ENCODE assay signal across 9 cellular contexts in genomic region chr11:15276616-15277015, GRCh38.
DNase-seq lines count a peak whose midpoint lies in the region; ATAC-seq and TF ChIP-seq lines count a peak whose summit lies in the region.
"Had no signal": no experiment of that assay in that cellular context is flagged by ENCODE, and none has a peak within 500 bp of the region (broad histone marks: within the 10 kb centered on the region; RNA-seq: fewer than 3 reads in every experiment).

No MANE protein-coding gene starts in this region.

- 64% methylated on average over 3 of the region's 3 CpGs for WGBS in mammary epithelial cell (ENCODE audit: low coverage, missing lambda C conversion rate)
- 44 to 61% methylated on average over 2 to 3 of the region's 3 CpGs for WGBS in endodermal cell (ENCODE audit: insufficient coverage in 1 of 2, insufficient read length in 1 of 2), 2 experiments
- WGBS in tibial nerve, 2 donors: 9 to 18% methylated on average over 3 of the region's 3 CpGs

- POLR2A ChIA-PET in MCF 10A (lab: Yijun Ruan, JAX): no interaction called here

- ATAC-seq in HG03442 (IDR thresholded peaks at IDR 0.05; ENCODE audit: unreplicated experiment): no peak
- no peak for ATAC-seq in GM21526 (IDR thresholded peaks at IDR 0.05; ENCODE audit: low FRiP score, unreplicated experiment)

- H3K27ac ChIP-seq in mammary epithelial cell (ENCODE audit: insufficient read depth, low read depth, low read length) (no peak overlapping the region), endodermal cell (ENCODE audit: low read depth, low read length) (no peak overlapping the region), tibial nerve (peak overlapping the region in 2 of 4 donors; percentile 41 to 42)

- H4K20me1 ChIP-seq in mammary epithelial cell (ENCODE audit: insufficient read depth, low read length): no peaks in the 10 kb centered on the region

- H3K4me3 ChIP-seq in mammary epithelial cell (replicated peaks in 1 of 3; ENCODE audit: insufficient read depth in 1 of 3, low read depth in 2 of 3, low read length in 3 of 3): no peak overlapping the region
- no peak overlapping the region for H3K4me3 ChIP-seq in endodermal cell (ENCODE audit: low read length)
- H3K4me3 ChIP-seq in tibial nerve: no peak overlapping the region

- H3K9me3 Mint-ChIP-seq in MCF 10A (ENCODE audit: unreplicated experiment) (no peaks in the 10 kb centered on the region), endodermal cell (no peaks in the 10 kb centered on the region)

- no TSS peak for BruUV-seq in MCF 10A (replicated peaks; lab: Mats Ljungman, UMichigan)
- no TSS peak for BruUV-seq in mammary epithelial cell (replicated peaks; lab: Mats Ljungman, UMichigan)

- no peaks in the 10 kb centered on the region for H3K36me3 Mint-ChIP-seq in MCF 10A (ENCODE audit: insufficient read depth, unreplicated experiment)
- no peaks in the 10 kb centered on the region for H3K36me3 Mint-ChIP-seq in endodermal cell (ENCODE audit: low read depth)
- H3K36me3 Mint-ChIP-seq: CD8-positive, alpha-beta memory T cell had no signal

- H3K4me1 Mint-ChIP-seq in MCF 10A (ENCODE audit: insufficient read depth, unreplicated experiment): peaks cover 7% of the 10 kb centered on the region
- H3K4me1 Mint-ChIP-seq in endodermal cell: peaks cover 16% of the 10 kb centered on the region
- H3K4me1 Mint-ChIP-seq: CD8-positive, alpha-beta memory T cell had no signal

- H3K4me1 ChIP-seq in mammary epithelial cell (ENCODE audit: insufficient read depth, low read length): no peaks in the 10 kb centered on the region
- peaks cover 3% of the 10 kb centered on the region for H3K4me1 ChIP-seq in endodermal cell (ENCODE audit: control insufficient read depth, insufficient read depth, low read length)
- peaks cover 0 to 50% (median 7%) of the 10 kb centered on the region in 4 donors for H3K4me1 ChIP-seq in tibial nerve

- no peak for TF ChIP-seq EP300 in tibial nerve (IDR thresholded peaks at IDR 0.05)

- H3K27me3 ChIP-seq in mammary epithelial cell (ENCODE audit: insufficient read depth, low read length) (no peaks in the 10 kb centered on the region), endodermal cell (ENCODE audit: control insufficient read depth, insufficient read depth, low read length, poor library complexity, severe bottlenecking) (no peaks in the 10 kb centered on the region), tibial nerve (no peaks in the 10 kb centered on the region)

- intact Hi-C loops in MCF 10A (cut with micrococcal nuclease): no loop called here
- intact Hi-C loops in mammary epithelial cell (cut with micrococcal nuclease): no loop called here

- no peak overlapping the region for H3K9ac ChIP-seq in mammary epithelial cell (ENCODE audit: insufficient read depth, low read length)
- no peak overlapping the region for H3K9ac ChIP-seq in endodermal cell (ENCODE audit: extremely low read depth, low read length, poor library complexity, severe bottlenecking)

- CTCF ChIA-PET in MCF 10A (lab: Yijun Ruan, JAX): interaction anchor here (0.5 to 1.5 kb wide), 3 partner anchors 11 to 335 kb away, joined by 3 to 5 read pairs (median 3); no protein-coding TSS in a partner anchor
- CTCF ChIA-PET in mammary epithelial cell (lab: Charles Lee; ENCODE audit: low non-redundant PET): no interaction called here

- no peak overlapping the region for H2AFZ ChIP-seq in mammary epithelial cell (ENCODE audit: low read depth, low read length)

- DNase-seq in MCF 10A (ENCODE audit: unreplicated experiment) (peak; percentile 11), mammary epithelial cell (no peak), NCI-H345 treated with DMSO at 0.1 percent for 48 hours (lab: John Stamatoyannopoulos, UW; ENCODE audit: unreplicated experiment) (peak; percentile 26), endodermal cell (peak; percentile 59), tibial nerve (ENCODE audit: low spot score in 2 of 2) (no peak), HuH-7 (ENCODE audit: low spot score) (no peak)
- DNase-seq: CD8-positive, alpha-beta memory T cell had no signal

- no peak overlapping the region for H3K4me3 Mint-ChIP-seq in MCF 10A (ENCODE audit: unreplicated experiment)
- H3K4me3 Mint-ChIP-seq in endodermal cell: no peak overlapping the region
- H3K4me3 Mint-ChIP-seq: CD8-positive, alpha-beta memory T cell had no signal

- no peaks in the 10 kb centered on the region for H3K79me2 ChIP-seq in mammary epithelial cell (ENCODE audit: insufficient read depth, low read length)

- H3K36me3 ChIP-seq in mammary epithelial cell (ENCODE audit: insufficient read depth, low read length) (no peaks in the 10 kb centered on the region), endodermal cell (ENCODE audit: control insufficient read depth, insufficient read depth, low read length) (no peaks in the 10 kb centered on the region), tibial nerve (no peaks in the 10 kb centered on the region)

- no peak overlapping the region for H3K27ac Mint-ChIP-seq in MCF 10A (ENCODE audit: low read depth, unreplicated experiment)
- H3K27ac Mint-ChIP-seq in endodermal cell: no peak overlapping the region
- H3K27ac Mint-ChIP-seq: CD8-positive, alpha-beta memory T cell had no signal

- no peak for TF ChIP-seq POLR2A in tibial nerve (IDR thresholded peaks at IDR 0.05)

- no peaks in the 10 kb centered on the region for H3K9me3 ChIP-seq in mammary epithelial cell (replicated peaks; ENCODE audit: insufficient read depth, low read length)
- H3K9me3 ChIP-seq in endodermal cell (ENCODE audit: control insufficient read depth, low read length): no peaks in the 10 kb centered on the region
- H3K9me3 ChIP-seq in tibial nerve: no peaks in the 10 kb centered on the region

- H3K27me3 Mint-ChIP-seq in MCF 10A (ENCODE audit: insufficient read depth, unreplicated experiment) (no peaks in the 10 kb centered on the region), endodermal cell (ENCODE audit: insufficient read depth) (no peaks in the 10 kb centered on the region)

- TF ChIP-seq CTCF in MCF 10A (IDR thresholded peaks at IDR 0.05; ENCODE audit: unreplicated experiment): peak; percentile 11
- no peak for TF ChIP-seq CTCF in mammary epithelial cell (conservative IDR thresholded peaks at IDR 0.05 in 1 of 2, IDR thresholded peaks at IDR 0.05 in 1 of 2; ENCODE audit: extremely low read depth in 1 of 2, insufficient read depth in 1 of 2, low read depth in 1 of 2, low read length in 2 of 2)
- TF ChIP-seq CTCF in endodermal cell (conservative IDR thresholded peaks at IDR 0.05): peak; percentile 71
- peak in 4 of 5 experiments; percentile 14 to 37 (median 30) for TF ChIP-seq CTCF in tibial nerve (IDR thresholded peaks at IDR 0.05)

- in situ Hi-C loops in mammary epithelial cell (cut with MboI; ENCODE audit: low sequenced_read_pairs in 2 of 2): no loop called here

- H3K4me2 ChIP-seq in mammary epithelial cell (ENCODE audit: insufficient read depth, low read depth, low read length): no peak overlapping the region

- dilution Hi-C loops in mammary epithelial cell (cut with HindIII; ENCODE audit: low sequenced_read_pairs): no loop called here

Comparison
In these comparisons a context has a peak if more than half of its experiments do, and no peak if none do; other contexts are left out.
1. DNase-seq: peak in MCF 10A (single experiment), NCI-H345 treated with DMSO at 0.1 percent for 48 hours (single experiment) and endodermal cell (single experiment); none in mammary epithelial cell (single experiment), tibial nerve (0 of 2) and HuH-7 (single experiment).
2. CTCF ChIP-seq: peak in MCF 10A (single experiment), endodermal cell (single experiment) and tibial nerve (4 of 5); none in mammary epithelial cell (0 of 2).